ENCODE assay signal across 26 cellular contexts in genomic region chr7:115032986-115033385, GRCh38.
"Had no signal": no experiment of that assay in that cellular context is flagged by ENCODE, and none has a peak within 500 bp of the region (broad histone marks: within the 10 kb centered on the region; RNA-seq: fewer than 3 reads in every experiment).

No MANE protein-coding gene starts in this region.

- H3K27ac ChIP-seq: body of pancreas, esophagus muscularis mucosa, heart left ventricle, ovary, psoas muscle, right atrium auricular region, spleen, upper lobe of right lung, WERI-Rb-1 had no signal

- H3K27ac Mint-ChIP-seq: activated CD4-positive, alpha-beta T cell treated with anti-CD3 and anti-CD28 coated beads, Interleukin-2, amount 10 ng/mL, durations not matched to agents 7 days and 5 days; activated CD8-positive, alpha-beta memory T cell treated with anti-CD3 and anti-CD28 coated beads, Interleukin-2, amount 10 ng/mL, durations not matched to agents 7 days and 5 days; activated CD8-positive, alpha-beta T cell treated with anti-CD3 and anti-CD28 coated beads for 36 hours; activated naive CD8-positive, alpha-beta T cell treated with anti-CD3 and anti-CD28 coated beads, Interleukin-2, amount 50 U/mL, for 24 hours; memory B cell; naive B cell had no signal

- H3K27me3 ChIP-seq: body of pancreas, esophagus muscularis mucosa, heart left ventricle, ovary, right atrium auricular region, spleen, upper lobe of right lung had no signal

- H3K9me3 Mint-ChIP-seq: activated CD8-positive, alpha-beta T cell treated with anti-CD3 and anti-CD28 coated beads for 36 hours; activated naive CD8-positive, alpha-beta T cell treated with anti-CD3 and anti-CD28 coated beads, Interleukin-2, amount 50 U/mL, for 24 hours; memory B cell; naive B cell had no signal

- H3K9me3 ChIP-seq: body of pancreas, esophagus muscularis mucosa, heart left ventricle, mucosa of descending colon, ovary, psoas muscle, right atrium auricular region, spleen, upper lobe of right lung had no signal

- ATAC-seq: activated CD8-positive, alpha-beta memory T cell treated with anti-CD3 and anti-CD28 coated beads, Interleukin-2, amount 10 ng/mL, durations not matched to agents 7 days and 5 days; activated CD8-positive, alpha-beta T cell treated with anti-CD3 and anti-CD28 coated beads for 36 hours; activated naive CD8-positive, alpha-beta T cell treated with anti-CD3 and anti-CD28 coated beads, Interleukin-2, amount 50 U/mL, for 24 hours; body of pancreas; heart left ventricle; left colon; mucosa of descending colon; psoas muscle; upper lobe of right lung had no signal

- H3K27me3 Mint-ChIP-seq: activated CD8-positive, alpha-beta memory T cell treated with anti-CD3 and anti-CD28 coated beads, Interleukin-2, amount 10 ng/mL, durations not matched to agents 7 days and 5 days; activated CD8-positive, alpha-beta T cell treated with anti-CD3 and anti-CD28 coated beads for 36 hours; activated naive CD8-positive, alpha-beta T cell treated with anti-CD3 and anti-CD28 coated beads, Interleukin-2, amount 50 U/mL, for 24 hours; memory B cell had no signal

- H3K36me3 Mint-ChIP-seq: memory B cell, naive B cell had no signal

- H3K4me3 ChIP-seq: body of pancreas, esophagus muscularis mucosa, heart left ventricle, mucosa of descending colon, ovary, psoas muscle, right atrium auricular region, spleen, upper lobe of right lung had no signal

- DNase-seq: activated CD4-positive, alpha-beta T cell treated with anti-CD3 and anti-CD28 coated beads, Interleukin-2, amount 10 ng/mL, durations not matched to agents 7 days and 5 days; activated CD4-positive, CD25-positive, alpha-beta regulatory T cell treated with anti-CD3 and anti-CD28 coated beads, Interleukin-2, amount 50 U/mL, for 72 hours; activated CD8-positive, alpha-beta memory T cell treated with anti-CD3 and anti-CD28 coated beads, Interleukin-2, amount 10 ng/mL, durations not matched to agents 7 days and 5 days; activated CD8-positive, alpha-beta T cell treated with anti-CD3 and anti-CD28 coated beads for 36 hours; activated gamma-delta T cell; activated naive CD4-positive, alpha-beta T cell treated with anti-CD3 and anti-CD28 coated beads, Interleukin-2, amount 50 U/mL, for 16 hours; activated naive CD8-positive, alpha-beta T cell treated with anti-CD3 and anti-CD28 coated beads, Interleukin-2, amount 50 U/mL, for 24 hours; activated T-cell treated with anti-CD3 and anti-CD28 coated beads for 4 hours; body of pancreas; dermis blood vessel endothelial cell; effector CD8-positive, alpha-beta T cell; heart left ventricle; left colon; mucosa of descending colon; naive B cell; ovary; psoas muscle; spleen; stimulated activated CD4-positive, alpha-beta T cell treated with anti-CD3 and anti-CD28 coated beads, Interleukin-4, amount 100 ng/mL, for 24 hours; stimulated activated naive CD4-positive, alpha-beta T cell treated with Interleukin-2 at 50 U/mL for 16 hours; T-helper 1 cell; upper lobe of right lung; WERI-Rb-1 had no signal

- H3K4me3 Mint-ChIP-seq: activated CD4-positive, alpha-beta T cell treated with anti-CD3 and anti-CD28 coated beads, Interleukin-2, amount 10 ng/mL, durations not matched to agents 7 days and 5 days; activated CD8-positive, alpha-beta memory T cell treated with anti-CD3 and anti-CD28 coated beads, Interleukin-2, amount 10 ng/mL, durations not matched to agents 7 days and 5 days; activated CD8-positive, alpha-beta T cell treated with anti-CD3 and anti-CD28 coated beads for 36 hours; activated naive CD8-positive, alpha-beta T cell treated with anti-CD3 and anti-CD28 coated beads, Interleukin-2, amount 50 U/mL, for 24 hours; memory B cell; naive B cell had no signal
